1 cellular context compared by ENCODE assay signal in genomic region chr13:109154146-109154545, GRCh38.
TF ChIP-seq lines count a peak whose summit lies in the region.

No MANE protein-coding gene starts in this region.

TF ChIP-seq in IMR-90, 13 proteins besides CTCF, POLR2A, EP300 and RAD21 (continued from another document):
- TF ChIP-seq RCOR1 (IDR thresholded peaks at IDR 0.05; ENCODE audit: insufficient replicate concordance, low read length): no peak
- no peak for TF ChIP-seq RFX5 (IDR thresholded peaks at IDR 0.05; ENCODE audit: low read depth, low read length)
